8 cellular contexts compared by ENCODE assay signal in genomic region chr1:199684686-199685273, GRCh38.
A peak's percentile ranks its signal among the peaks of the same experiment; 100 is the strongest.
DNase-seq lines count a peak whose midpoint lies in the region; ATAC-seq and TF ChIP-seq lines count a peak whose summit lies in the region.

No MANE protein-coding gene starts in this region.

- peak in 4 of 5 donors; percentile 23 to 34 (median 32) for DNase-seq in CD4-positive, alpha-beta memory T cell
- DNase-seq in NCI-H1417 (lab: John Stamatoyannopoulos, UW) (peak; percentile 34 to 87 (median 58)), esophagus squamous epithelium (lab: John Stamatoyannopoulos, UW) (no peak)
- no peak for DNase-seq in stimulated activated CD8-positive, alpha-beta memory T cell treated with anti-CD3 and anti-CD28 coated beads, Interleukin-4, amount 100 ng/mL, for 48 hours

- H3K4me1 ChIP-seq in CD4-positive, alpha-beta memory T cell (ENCODE audit: insufficient read depth, low read length), result no peaks in the 10 kb centered on the region
- peaks cover 0 to 4% (median 0%) of the 10 kb centered on the region in 3 donors for H3K4me1 ChIP-seq in esophagus squamous epithelium

- ATAC-seq in GM18511 (IDR thresholded peaks at IDR 0.05; ENCODE audit: unreplicated experiment) (peak; percentile 93), HG02885 (IDR thresholded peaks at IDR 0.05; ENCODE audit: poor library complexity, unreplicated experiment) (peak; percentile 95), SK-N-SH treated with all-trans-retinoic acid at 6 μM for 48 hours (peak; percentile 97)

- no peak overlapping the region for H3K9ac ChIP-seq in neural cell (ENCODE audit: low read length)

- H3K36me3 Mint-ChIP-seq in CD4-positive, alpha-beta memory T cell, result no peaks in the 10 kb centered on the region

- WGBS in esophagus squamous epithelium, 2 donors, result 76 to 91% methylated on average over 1 of the region's 1 CpG

- no peak for TF ChIP-seq EP300 in neural cell (conservative IDR thresholded peaks at IDR 0.05; ENCODE audit: poor library complexity, severe bottlenecking)

- no peaks in the 10 kb centered on the region for H3K9me2 ChIP-seq in neural cell (ENCODE audit: insufficient read depth, low read length)

- no peak overlapping the region for H3K27ac ChIP-seq in CD4-positive, alpha-beta memory T cell (ENCODE audit: low read depth, low read length)
- H3K27ac ChIP-seq in esophagus squamous epithelium (no peak overlapping the region), neural cell (ENCODE audit: low read length) (no peak overlapping the region)

- TF ChIP-seq CTCF in esophagus squamous epithelium (IDR thresholded peaks at IDR 0.05) (peak in 5 of 6 experiments; percentile 48 to 81 (median 62)), neural cell (IDR thresholded peaks at IDR 0.05; ENCODE audit: poor library complexity, severe bottlenecking) (peak; percentile 93)

- H4K20me1 ChIP-seq in neural cell (ENCODE audit: insufficient read depth), result no peaks in the 10 kb centered on the region

- no peaks in the 10 kb centered on the region for H3K36me3 ChIP-seq in CD4-positive, alpha-beta memory T cell (ENCODE audit: insufficient read depth, low read length)
- H3K36me3 ChIP-seq in esophagus squamous epithelium, result no peaks in the 10 kb centered on the region
- no peaks in the 10 kb centered on the region for H3K36me3 ChIP-seq in neural cell (ENCODE audit: insufficient read depth, low read length)

- H3K79me2 ChIP-seq in neural cell (replicated peaks; ENCODE audit: insufficient read depth, low read length), result no peaks in the 10 kb centered on the region

- H2AFZ ChIP-seq in neural cell (ENCODE audit: low read depth, low read length), result no peak overlapping the region

- no peak for TF ChIP-seq POLR2A in esophagus squamous epithelium (IDR thresholded peaks at IDR 0.05)

- peak; percentile 96 for TF ChIP-seq RAD21 in neural cell (conservative IDR thresholded peaks at IDR 0.05)

- POLR2A ChIA-PET in CD4-positive, alpha-beta memory T cell (lab: Charles Lee; ENCODE audit: partially characterized antibody), result no interaction called here

- H3K9me3 ChIP-seq in CD4-positive, alpha-beta memory T cell (ENCODE audit: control insufficient read depth in 1 of 2, low read length in 2 of 2), result no peaks in the 10 kb centered on the region
- H3K9me3 ChIP-seq in esophagus squamous epithelium (no peaks in the 10 kb centered on the region), neural cell (ENCODE audit: low read length) (no peaks in the 10 kb centered on the region)

- no peaks in the 10 kb centered on the region for H3K9me3 Mint-ChIP-seq in CD4-positive, alpha-beta memory T cell

- CTCF ChIA-PET in CD4-positive, alpha-beta memory T cell (lab: Charles Lee; ENCODE audit: partially characterized antibody), result interaction anchor here (0.7 to 2.1 kb wide), 9 partner anchors 11 to 830 kb away, joined by 3 to 12 read pairs (median 4); no protein-coding TSS in a partner anchor

- H3K27ac Mint-ChIP-seq in CD4-positive, alpha-beta memory T cell, result no peak overlapping the region

- no peak overlapping the region for H3K4me3 Mint-ChIP-seq in CD4-positive, alpha-beta memory T cell

- no peak overlapping the region for H3K4me3 ChIP-seq in CD4-positive, alpha-beta memory T cell (ENCODE audit: low read length in 2 of 2)
- H3K4me3 ChIP-seq in esophagus squamous epithelium, result no peak overlapping the region
- H3K4me3 ChIP-seq in neural cell (ENCODE audit: low read length), result no peak overlapping the region

- no peaks in the 10 kb centered on the region for H3K27me3 ChIP-seq in CD4-positive, alpha-beta memory T cell (ENCODE audit: insufficient read depth, low read length)
- H3K27me3 ChIP-seq in esophagus squamous epithelium (no peaks in the 10 kb centered on the region), neural cell (ENCODE audit: insufficient read depth, low read depth, low read length) (no peaks in the 10 kb centered on the region)

- H3K27me3 Mint-ChIP-seq in CD4-positive, alpha-beta memory T cell, result peaks cover 6 to 7% of the 10 kb centered on the region in 2 donors

- intact Hi-C loops in CD4-positive, alpha-beta memory T cell (cut with micrococcal nuclease), result loop anchor here (1.0 to 2.0 kb wide), 3 partner anchors 454 to 826 kb away; no protein-coding TSS in a partner anchor
- intact Hi-C loops in esophagus squamous epithelium (cut with DNase I), result loop anchor here (10.0 kb wide), 1 partner anchor 830 kb away; no protein-coding TSS in a partner anchor

- no peaks in the 10 kb centered on the region for H3F3A ChIP-seq in neural cell (ENCODE audit: insufficient read depth, low read length, poor library complexity, severe bottlenecking)

- no peaks in the 10 kb centered on the region for H3K4me1 Mint-ChIP-seq in CD4-positive, alpha-beta memory T cell

- H3K4me2 ChIP-seq in neural cell (ENCODE audit: low read length), result no peak overlapping the region

TF ChIP-seq in SK-N-SH treated with all-trans-retinoic acid at 6 μM for 48 hours, 23 proteins besides CTCF, POLR2A, EP300 and RAD21:
- no peak for TF ChIP-seq ZNF70 (CRISPR knock-in tag; IDR thresholded peaks at IDR 0.05)
- TF ChIP-seq ZC3H10 (CRISPR knock-in tag; IDR thresholded peaks at IDR 0.05), result no peak
- TF ChIP-seq ZNF565 (CRISPR knock-in tag; conservative IDR thresholded peaks at IDR 0.05; ENCODE audit: low read depth), result no peak

TF ChIP-seq in neural cell, 6 proteins besides CTCF, POLR2A, EP300 and RAD21:
- TF ChIP-seq POLR2AphosphoS5 (IDR thresholded peaks at IDR 0.05), result no peak
- peak; percentile 96 for TF ChIP-seq SMC3 (conservative IDR thresholded peaks at IDR 0.05; ENCODE audit: poor library complexity)

Comparison
In these comparisons a context has a peak if more than half of its experiments do, and no peak if none do; other contexts are left out.
1. DNase-seq: peak in CD4-positive, alpha-beta memory T cell (4 of 5) and NCI-H1417 (3 of 3); none in esophagus squamous epithelium (single experiment) and stimulated activated CD8-positive, alpha-beta memory T cell treated with anti-CD3 and anti-CD28 coated beads, Interleukin-4, amount 100 ng/mL, for 48 hours (single experiment).
2. Peak in every context shown above with its lines, with median percentiles within 50 percentile points of each other: ATAC-seq.